ENCODE assay signal across 36 cellular contexts in genomic region chr2:65488527-65488926, GRCh38.
"Had no signal": no experiment of that assay in that cellular context is flagged by ENCODE, and none has a peak within 500 bp of the region (broad histone marks: within the 10 kb centered on the region; RNA-seq: fewer than 3 reads in every experiment).

No MANE protein-coding gene starts in this region.

- H3K27ac ChIP-seq: body of pancreas, brain microvascular endothelial cell, breast epithelium, VCaP had no signal

- H3K27me3 ChIP-seq: body of pancreas, brain microvascular endothelial cell, breast epithelium had no signal

- H3K4me3 Mint-ChIP-seq: activated B cell treated with CpG ODN at 0.5 μM for 24 hours; activated CD4-positive, alpha-beta memory T cell treated with anti-CD3 and anti-CD28 coated beads for 36 hours; activated CD4-positive, alpha-beta T cell treated with anti-CD3 and anti-CD28 coated beads, Interleukin-2, amount 10 ng/mL, durations not matched to agents 24 days and 14 days; activated CD8-positive, alpha-beta T cell treated with anti-CD3 and anti-CD28 coated beads for 36 hours; activated naive CD4-positive, alpha-beta T cell treated with anti-CD3 and anti-CD28 coated beads for 36 hours; activated naive CD8-positive, alpha-beta T cell treated with anti-CD3 and anti-CD28 coated beads for 36 hours; activated T-cell treated with anti-CD3 and anti-CD28 coated beads, Interleukin-2, amount 50 U/mL, for 4 hours; activated T-cell treated with anti-CD3 and anti-CD28 coated beads, Interleukin-2, amount 50 U/mL, for 72 hours; activated T-helper 1 cell treated with anti-CD3 and anti-CD28 coated beads, Interleukin-12 subunit alpha, Interleukin-12 subunit beta, Interleukin-2, Interleukin-4 antibody, amounts not matched to agents 30 ng/mL and 10 ng/mL and 1 ng/mL, durations not matched to agents 14 hours and 24 hours and 36 hours; activated T-helper 17 cell treated with anti-CD3 and anti-CD28 coated beads, Interleukin-2, amount 50 U/mL, for 72 hours; T-helper 1 cell treated with Interleukin-12 subunit alpha and Interleukin-12 subunit beta and Interleukin-4 antibody, amounts not matched to agents 30 μg/mL and 1 μg/mL, for 36 hours; T-helper 2 cell treated with Interferon-gamma antibody and Interleukin-4, amounts not matched to agents 5 μg/mL and 100 μg/mL, for 36 hours had no signal

- H3K4me1 Mint-ChIP-seq: activated B cell treated with CpG ODN at 0.5 μM for 24 hours; activated CD4-positive, alpha-beta T cell treated with anti-CD3 and anti-CD28 coated beads, Interleukin-2, amount 10 ng/mL, durations not matched to agents 24 days and 14 days; activated naive CD8-positive, alpha-beta T cell treated with anti-CD3 and anti-CD28 coated beads for 36 hours; activated T-helper 17 cell treated with anti-CD3 and anti-CD28 coated beads, Interleukin-2, amount 50 U/mL, for 72 hours had no signal

- H3K9me3 ChIP-seq: body of pancreas, breast epithelium had no signal

- FAIRE-seq: astrocyte, TTC549 had no signal

- H3K27ac Mint-ChIP-seq: activated B cell treated with CpG ODN at 0.5 μM for 24 hours; activated CD4-positive, alpha-beta memory T cell treated with anti-CD3 and anti-CD28 coated beads for 36 hours; activated CD4-positive, alpha-beta T cell treated with anti-CD3 and anti-CD28 coated beads, Interleukin-2, amount 10 ng/mL, durations not matched to agents 24 days and 14 days; activated CD8-positive, alpha-beta T cell treated with anti-CD3 and anti-CD28 coated beads for 36 hours; activated naive CD4-positive, alpha-beta T cell treated with anti-CD3 and anti-CD28 coated beads for 36 hours; activated naive CD4-positive, alpha-beta T cell treated with anti-CD3 and anti-CD28 coated beads, Interleukin-2, amount 50 U/mL, for 72 hours; activated naive CD8-positive, alpha-beta T cell treated with anti-CD3 and anti-CD28 coated beads for 36 hours; activated T-cell treated with anti-CD3 and anti-CD28 coated beads, Interleukin-2, amount 50 U/mL, for 72 hours; activated T-helper 1 cell treated with anti-CD3 and anti-CD28 coated beads, Interleukin-12 subunit alpha, Interleukin-12 subunit beta, Interleukin-2, Interleukin-4 antibody, amounts not matched to agents 30 ng/mL and 10 ng/mL and 1 ng/mL, durations not matched to agents 14 hours and 24 hours and 36 hours; activated T-helper 17 cell treated with anti-CD3 and anti-CD28 coated beads, Interleukin-2, amount 50 U/mL, for 72 hours; T-helper 1 cell treated with Interleukin-12 subunit alpha and Interleukin-12 subunit beta and Interleukin-4 antibody, amounts not matched to agents 30 μg/mL and 1 μg/mL, for 36 hours; T-helper 2 cell treated with Interferon-gamma antibody and Interleukin-4, amounts not matched to agents 5 μg/mL and 100 μg/mL, for 36 hours had no signal

- DNase-seq: activated B cell treated with CpG ODN at 0.5 μM for 24 hours; activated CD4-positive, alpha-beta memory T cell treated with anti-CD3 and anti-CD28 coated beads for 36 hours; activated CD4-positive, alpha-beta T cell treated with anti-CD3 and anti-CD28 coated beads for 4 hours; activated CD4-positive, alpha-beta T cell treated with anti-CD3 and anti-CD28 coated beads, Interleukin-2, amount 10 ng/mL, durations not matched to agents 24 days and 14 days; activated CD4-positive, alpha-beta T cell treated with anti-CD3 and anti-CD28 coated beads, Interleukin-2, amount 50 U/mL, for 1 hour; activated CD4-positive, alpha-beta T cell treated with anti-CD3 and anti-CD28 coated beads, Interleukin-2, amount 50 U/mL, for 4 hours; activated CD4-positive, CD25-positive, alpha-beta regulatory T cell treated with anti-CD3 and anti-CD28 coated beads, Interleukin-2, amount 50 U/mL, for 72 hours; activated CD8-positive, alpha-beta memory T cell treated with anti-CD3 and anti-CD28 coated beads, Interleukin-2, amount 50 U/mL, for 4 hours; activated CD8-positive, alpha-beta T cell treated with anti-CD3 and anti-CD28 coated beads for 36 hours; activated effector memory CD4-positive, alpha-beta T cell treated with anti-CD3 and anti-CD28 coated beads, Interleukin-2, amount 50 U/mL, for 16 hours; activated gamma-delta T cell treated with Interleukin-2 at 50 U/mL for 16 hours; activated naive CD4-positive, alpha-beta T cell; activated naive CD4-positive, alpha-beta T cell treated with anti-CD3 and anti-CD28 coated beads for 36 hours; activated naive CD4-positive, alpha-beta T cell treated with anti-CD3 and anti-CD28 coated beads, Interleukin-2, amount 50 U/mL, for 16 hours; activated naive CD8-positive, alpha-beta T cell treated with anti-CD3 and anti-CD28 coated beads for 36 hours; activated T-cell treated with anti-CD3 and anti-CD28 coated beads for 4 hours; activated T-cell treated with anti-CD3 and anti-CD28 coated beads, Interleukin-2, amount 50 U/mL, for 1 hour; activated T-cell treated with anti-CD3 and anti-CD28 coated beads, Interleukin-2, amount 50 U/mL, for 4 hours; activated T-cell treated with anti-CD3 and anti-CD28 coated beads, Interleukin-2, amount 50 U/mL, for 72 hours; amygdala; anterior cingulate cortex; body of pancreas; brain microvascular endothelial cell; central memory CD4-positive, alpha-beta T cell; T-helper 1 cell; T-helper 2 cell; T-helper 9 cell had no signal

- H3K4me1 ChIP-seq: body of pancreas, breast epithelium had no signal

- H3K36me3 Mint-ChIP-seq: activated CD4-positive, alpha-beta memory T cell treated with anti-CD3 and anti-CD28 coated beads for 36 hours had no signal

- H3K4me3 ChIP-seq: body of pancreas, breast epithelium had no signal

- H3K36me3 ChIP-seq: brain microvascular endothelial cell, breast epithelium had no signal

- ATAC-seq: activated CD8-positive, alpha-beta T cell treated with anti-CD3 and anti-CD28 coated beads for 36 hours; activated naive CD4-positive, alpha-beta T cell treated with anti-CD3 and anti-CD28 coated beads, Interleukin-2, amount 50 U/mL, for 72 hours; activated T-cell treated with anti-CD3 and anti-CD28 coated beads, Interleukin-2, amount 50 U/mL, for 4 hours; activated T-cell treated with anti-CD3 and anti-CD28 coated beads, Interleukin-2, amount 50 U/mL, for 72 hours; activated T-helper 17 cell treated with anti-CD3 and anti-CD28 coated beads, Interleukin-2, amount 50 U/mL, for 72 hours; body of pancreas had no signal
